In the genomic region with DNA sequence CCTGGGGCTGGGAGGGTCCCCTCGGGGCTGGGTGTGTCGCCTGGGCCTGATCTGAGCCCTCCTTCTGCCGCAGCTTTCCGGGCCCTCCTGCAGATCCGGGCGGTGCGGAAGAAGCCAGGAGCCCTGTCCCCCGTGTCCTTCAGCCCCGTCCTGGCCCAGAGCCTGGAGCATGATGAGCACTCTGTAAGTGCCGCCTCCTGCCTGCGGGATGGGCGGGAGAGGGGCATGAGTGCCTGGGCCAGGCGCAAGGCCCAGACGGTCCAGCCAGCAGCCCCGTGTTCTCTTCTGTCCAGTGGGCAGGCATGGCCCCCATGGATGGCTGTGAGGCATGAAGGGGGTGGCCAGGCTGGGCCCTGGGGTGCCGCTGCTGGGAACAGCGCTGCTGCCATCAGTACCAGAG, we compare ENCODE assay signal across 1 cellular context.
TF ChIP-seq lines count a peak whose summit lies in the region.

No MANE protein-coding gene starts in this region.

TF ChIP-seq in liver, 16 proteins besides CTCF, POLR2A, EP300 and RAD21 (continued from another document):
- TF ChIP-seq RXRA (IDR thresholded peaks at IDR 0.05) (no peak), HNF4A (conservative IDR thresholded peaks at IDR 0.05) (no peak), NR2F2 (IDR thresholded peaks at IDR 0.05) (no peak)
- TF ChIP-seq, protein P1, sequence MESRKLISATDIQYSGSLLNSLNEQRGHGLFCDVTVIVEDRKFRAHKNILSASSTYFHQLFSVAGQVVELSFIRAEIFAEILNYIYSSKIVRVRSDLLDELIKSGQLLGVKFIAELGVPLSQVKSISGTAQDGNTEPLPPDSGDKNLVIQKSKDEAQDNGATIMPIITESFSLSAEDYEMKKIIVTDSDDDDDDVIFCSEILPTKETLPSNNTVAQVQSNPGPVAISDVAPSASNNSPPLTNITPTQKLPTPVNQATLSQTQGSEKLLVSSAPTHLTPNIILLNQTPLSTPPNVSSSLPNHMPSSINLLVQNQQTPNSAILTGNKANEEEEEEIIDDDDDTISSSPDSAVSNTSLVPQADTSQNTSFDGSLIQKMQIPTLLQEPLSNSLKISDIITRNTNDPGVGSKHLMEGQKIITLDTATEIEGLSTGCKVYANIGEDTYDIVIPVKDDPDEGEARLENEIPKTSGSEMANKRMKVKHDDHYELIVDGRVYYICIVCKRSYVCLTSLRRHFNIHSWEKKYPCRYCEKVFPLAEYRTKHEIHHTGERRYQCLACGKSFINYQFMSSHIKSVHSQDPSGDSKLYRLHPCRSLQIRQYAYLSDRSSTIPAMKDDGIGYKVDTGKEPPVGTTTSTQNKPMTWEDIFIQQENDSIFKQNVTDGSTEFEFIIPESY (IDR thresholded peaks at IDR 0.05): no peak
TF ChIP-seq in liver: peak in this region for 0.
